In genomic region chr1:148522072-148522471, GRCh38 we compare ENCODE assay signal across 8 cellular contexts. TPM values are rescaled to one million over a fixed set of nuclear protein-coding genes. Genes with fewer than 3 reads are reported as not detected.
A peak's percentile ranks its signal among the peaks of the same experiment; 100 is the strongest.
DNase-seq lines count a peak whose midpoint lies in the region; ATAC-seq and TF ChIP-seq lines count a peak whose summit lies in the region.
"Not testable (repeated sequence)": the region's sequence is repeated elsewhere in the genome, so short reads cannot be mapped to it uniquely, and the experiment has no call there.

No MANE protein-coding gene starts in this region.

- not testable (repeated sequence) for H3K9me2 ChIP-seq in SU-DHL-6 (replicated peaks; ENCODE audit: insufficient read depth, low read length)

- peak; percentile 74 for DNase-seq in Caki2 (ENCODE audit: low read depth)
- peak; percentile 35 for DNase-seq in HFF-Myc (ENCODE audit: extremely low read depth, low read depth)
- DNase-seq in NCI-H1417 treated with DMSO at 0.1 percent for 48 hours (lab: John Stamatoyannopoulos, UW) = peak; percentile 23
- peak; percentile 74 for DNase-seq in activated gamma-delta T cell treated with Interleukin-2 at 50 U/mL for 16 hours
- DNase-seq in fibroblast of mammary gland (ENCODE audit: low read depth) = peak; percentile 81
- DNase-seq in natural killer cell = peak; percentile 67
- DNase-seq in stimulated activated CD8-positive, alpha-beta memory T cell treated with anti-CD3 and anti-CD28 coated beads, Interleukin-2, amount 100 ng/mL, for 1 hour (ENCODE audit: low read depth in 2 of 2) = peak; percentile 56 to 70

- not testable (repeated sequence) for H2AFZ ChIP-seq in SU-DHL-6 (ENCODE audit: low read depth, low read length, severe bottlenecking)

- peak overlapping the region; percentile 46 for H3K4me2 ChIP-seq in SU-DHL-6 (ENCODE audit: low read depth, low read length, poor library complexity, severe bottlenecking)

- not testable (repeated sequence) for H4K20me1 ChIP-seq in SU-DHL-6 (ENCODE audit: low read depth, low read length)

- peaks cover 7 to 14% of the 10 kb centered on the region in 2 donors for H3K4me1 Mint-ChIP-seq in natural killer cell

- in situ Hi-C loops in Caki2 (cut with HindIII; ENCODE audit: low pct_unique_long_range_greater_than_20kb, low sequenced_read_pairs) = not testable (repeated sequence)

- peak; percentile 40 to 57 (median 52) for ATAC-seq in natural killer cell

- not testable (repeated sequence) for H3K79me2 ChIP-seq in SU-DHL-6 (ENCODE audit: insufficient read depth, low read length)

- H3K27ac Mint-ChIP-seq in natural killer cell = peak overlapping the region; percentile 98

- H3K36me3 Mint-ChIP-seq in natural killer cell = not testable (repeated sequence)

- not testable (repeated sequence) for H3K9me3 Mint-ChIP-seq in natural killer cell

- not testable (repeated sequence) for H3K27ac ChIP-seq in SU-DHL-6 (ENCODE audit: low read depth, low read length)

- not testable (repeated sequence) for H3K27me3 Mint-ChIP-seq in natural killer cell (ENCODE audit: low read depth in 2 of 2)

- not testable (repeated sequence) for H3F3A ChIP-seq in SU-DHL-6 (ENCODE audit: insufficient read depth)

- intact Hi-C loops in natural killer cell (cut with micrococcal nuclease) = not testable (repeated sequence)

- not testable (repeated sequence) for H3K36me3 ChIP-seq in SU-DHL-6 (ENCODE audit: low read length)

- not testable (repeated sequence) for H3K27me3 ChIP-seq in SU-DHL-6 (ENCODE audit: low read length)

- peak overlapping the region; percentile 98 for H3K4me3 Mint-ChIP-seq in natural killer cell

- not testable (repeated sequence) for H3K4me3 ChIP-seq in HFF-Myc (replicated peaks; ENCODE audit: low read depth, low read length); SU-DHL-6 (ENCODE audit: insufficient read depth, low read length, poor library complexity, severe bottlenecking); fibroblast of mammary gland (ENCODE audit: control insufficient read depth, low read depth, low read length)

- TF ChIP-seq CTCF in HFF-Myc (IDR thresholded peaks at IDR 0.05; ENCODE audit: low read depth, low read length, missing control alignments); SU-DHL-6 (IDR thresholded peaks at IDR 0.05; ENCODE audit: insufficient read depth, low read length, poor library complexity, severe bottlenecking); fibroblast of mammary gland (conservative IDR thresholded peaks at IDR 0.05; ENCODE audit: control insufficient read depth, insufficient read depth, low read depth, low read length); natural killer cell (IDR thresholded peaks at IDR 0.05): not testable (repeated sequence)

- not testable (repeated sequence) for H3K9me3 ChIP-seq in SU-DHL-6 (ENCODE audit: insufficient read depth, low read length)

- H3K9ac ChIP-seq in SU-DHL-6 (ENCODE audit: low read length) = not testable (repeated sequence)

RNA-seq across cellular contexts. Expression of gene PPIAL4G, which starts 39.0 kb away (rescaled TPM):
- total RNA-seq in Caki2 (2014; rRNA removed; shearing (Covaris generic); ENCODE audit: low replicate concordance) = not detected in 2 replicates
- total RNA-seq in natural killer cell = under 1 TPM; 0.33 to 0.50 (median 0.43) TPM

Comparison
In these comparisons a context has a peak if more than half of its experiments do, and no peak if none do; other contexts are left out.
1. DNase-seq: peak in every context shown above with its lines; median percentile 81 in fibroblast of mammary gland; 74 in Caki2; 74 in activated gamma-delta T cell treated with Interleukin-2 at 50 U/mL for 16 hours; 67 in natural killer cell; 63 in stimulated activated CD8-positive, alpha-beta memory T cell treated with anti-CD3 and anti-CD28 coated beads, Interleukin-2, amount 100 ng/mL, for 1 hour; 35 in HFF-Myc; 23 in NCI-H1417 treated with DMSO at 0.1 percent for 48 hours.